Comparison of ENCODE assay signal across 8 cellular contexts in genomic region chr16:67805718-67806427, GRCh38. TPM values are rescaled to one million over a fixed set of nuclear protein-coding genes. Genes with fewer than 3 reads are reported as not detected.
DNase-seq lines count a peak whose midpoint lies in the region; ATAC-seq, FAIRE-seq and TF ChIP-seq lines count a peak whose summit lies in the region.

No MANE protein-coding gene starts in this region.

- no peak for FAIRE-seq in astrocyte (lab: Jason Lieb, UNC)

- H3K4me3 Mint-ChIP-seq in astrocyte (ENCODE audit: unreplicated experiment) = peak overlapping the region; percentile 95

- H3K27ac ChIP-seq in astrocyte (ENCODE audit: low read depth, low read length) = peak overlapping the region; percentile 73
- peak overlapping the region; percentile 74 for H3K27ac ChIP-seq in subcutaneous abdominal adipose tissue (ENCODE audit: low read depth, low read length)

- no peak overlapping the region for H3K27ac Mint-ChIP-seq in astrocyte (ENCODE audit: unreplicated experiment)

- H3K4me1 ChIP-seq in astrocyte (ENCODE audit: insufficient read depth, low read length) (peaks cover 8% of the 10 kb centered on the region), subcutaneous abdominal adipose tissue (ENCODE audit: control insufficient read depth in 5 of 5, insufficient read depth in 5 of 5, low read length in 5 of 5) (peaks cover 12 to 25% (median 21%) of the 10 kb centered on the region in 5 donors)

- H3K36me3 Mint-ChIP-seq in astrocyte (ENCODE audit: low read depth, unreplicated experiment) = peaks cover 14% of the 10 kb centered on the region

- TF ChIP-seq CTCF in astrocyte (IDR thresholded peaks at IDR 0.05; ENCODE audit: insufficient read depth, low read depth, low read length) = no peak
- no peak for TF ChIP-seq CTCF in kidney epithelial cell (IDR thresholded peaks at IDR 0.05; ENCODE audit: insufficient read depth, low read length, poor library complexity, severe bottlenecking)

- H3K4me3 ChIP-seq in astrocyte (ENCODE audit: insufficient read depth, low read depth, low read length) (peak overlapping the region; percentile 97), kidney epithelial cell (ENCODE audit: low read depth, low read length) (peak overlapping the region; percentile 89), subcutaneous abdominal adipose tissue (ENCODE audit: low read depth in 1 of 5, low read length in 5 of 5) (peak overlapping the region; percentile 88 to 98 (median 96))

- peak overlapping the region; percentile 97 for H3K4me2 ChIP-seq in astrocyte (ENCODE audit: low read length)

- H3K9ac ChIP-seq in astrocyte (ENCODE audit: low read length) (peak overlapping the region; percentile 93), subcutaneous abdominal adipose tissue (ENCODE audit: low read length in 5 of 5) (peak overlapping the region; percentile 84 to 98 (median 95))

- H3K36me3 ChIP-seq in astrocyte (ENCODE audit: insufficient read depth, low read length) = peaks cover 7% of the 10 kb centered on the region
- peaks cover 2% of the 10 kb centered on the region for H3K36me3 ChIP-seq in kidney epithelial cell (ENCODE audit: control insufficient read depth, insufficient read depth, low read length)
- peaks cover 3 to 22% (median 9%) of the 10 kb centered on the region in 5 donors for H3K36me3 ChIP-seq in subcutaneous abdominal adipose tissue (ENCODE audit: control insufficient read depth in 5 of 5, insufficient read depth in 5 of 5, low read length in 5 of 5)

- peaks cover 36% of the 10 kb centered on the region for H4K20me1 ChIP-seq in astrocyte (ENCODE audit: insufficient read depth, low read length)

- peak overlapping the region; percentile 80 for H2AFZ ChIP-seq in astrocyte (ENCODE audit: low read depth, low read length)

- peaks cover 12% of the 10 kb centered on the region for H3K4me1 Mint-ChIP-seq in astrocyte (ENCODE audit: low read depth, unreplicated experiment)

- H3K79me2 ChIP-seq in astrocyte (ENCODE audit: insufficient read depth, low read length) = peaks cover 50% of the 10 kb centered on the region

- H3K9me3 Mint-ChIP-seq in astrocyte (ENCODE audit: unreplicated experiment) = no peaks in the 10 kb centered on the region

- DNase-seq in astrocyte (ENCODE audit: low read depth) (no peak), kidney epithelial cell (ENCODE audit: low read depth) (no peak), GM19238 (ENCODE audit: insufficient read length, low spot score) (no peak), AG08395 (ENCODE audit: low spot score) (no peak)

- H3K27me3 ChIP-seq in astrocyte (ENCODE audit: insufficient read depth, low read length) (no peaks in the 10 kb centered on the region), kidney epithelial cell (ENCODE audit: control insufficient read depth, insufficient read depth, low read length) (no peaks in the 10 kb centered on the region), subcutaneous abdominal adipose tissue (ENCODE audit: control insufficient read depth in 5 of 5, insufficient read depth in 4 of 5, low read length in 5 of 5) (no peaks in the 10 kb centered on the region)

- H3K9me3 ChIP-seq in astrocyte (ENCODE audit: insufficient read depth, low read depth, low read length) (no peaks in the 10 kb centered on the region), subcutaneous abdominal adipose tissue (ENCODE audit: control insufficient read depth in 5 of 5, low read length in 5 of 5) (no peaks in the 10 kb centered on the region)

- no peaks in the 10 kb centered on the region for H3K27me3 Mint-ChIP-seq in astrocyte (ENCODE audit: low read depth, unreplicated experiment)

- ATAC-seq in GM18867 (IDR thresholded peaks at IDR 0.05; ENCODE audit: unreplicated experiment) (peak; percentile 0), HG03342 (IDR thresholded peaks at IDR 0.05; ENCODE audit: unreplicated experiment) (peak; percentile 2), HG03565 (IDR thresholded peaks at IDR 0.05; ENCODE audit: unreplicated experiment) (no peak)

RNA-seq across cellular contexts. Expression of gene RANBP10, which starts 0.5 kb away (rescaled TPM):
- 14.2 and 15.7 TPM in 2 replicates for total RNA-seq in astrocyte
- total RNA-seq in kidney epithelial cell = 11.0 and 12.5 TPM in 2 replicates

RNA-seq across cellular contexts. Expression of gene TSNAXIP1, which starts 0.8 kb away (rescaled TPM):
- total RNA-seq in astrocyte (1.3 and 1.5 TPM in 2 replicates), kidney epithelial cell (0.62 and 0.63 TPM in 2 replicates)

RNA-seq across cellular contexts. Expression of gene THAP11, which starts 36.2 kb away (rescaled TPM):
- total RNA-seq in astrocyte (16.5 and 18.1 TPM in 2 replicates), kidney epithelial cell (38.3 and 44.0 TPM in 2 replicates)

RNA-seq across cellular contexts. Expression of gene NUTF2, which starts 40.9 kb away (rescaled TPM):
- total RNA-seq in astrocyte = 214 and 224 TPM in 2 replicates
- total RNA-seq in kidney epithelial cell = 156 and 287 TPM in 2 replicates

RNA-seq across cellular contexts. Expression of gene CENPT, which starts 41.6 kb away (rescaled TPM):
- total RNA-seq in astrocyte (67.3 and 79.3 TPM in 2 replicates), kidney epithelial cell (30.3 and 45.5 TPM in 2 replicates)
